Comparison of ENCODE assay signal across 25 cellular contexts in the genomic region with DNA sequence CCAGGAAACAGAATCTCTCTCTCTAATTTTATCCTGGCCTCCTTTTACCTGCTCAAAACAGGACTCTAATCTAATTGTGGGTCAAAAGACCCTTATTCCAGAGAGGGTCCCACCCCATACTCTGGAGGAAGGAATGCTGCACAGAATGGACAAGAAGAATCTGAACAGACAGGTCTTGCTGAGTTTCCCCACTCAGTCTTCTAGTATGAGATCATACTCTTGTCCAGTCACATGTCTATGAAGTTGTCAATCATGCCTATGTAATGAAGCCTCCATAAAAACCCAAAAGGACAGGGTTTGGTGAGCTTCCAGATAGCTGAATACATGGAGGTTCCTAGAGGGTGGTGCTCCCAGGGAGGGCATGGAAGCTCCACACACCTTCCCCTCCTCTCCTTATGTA.
"Had no signal": no experiment of that assay in that cellular context is flagged by ENCODE, and none has a peak within 500 bp of the region (broad histone marks: within the 10 kb centered on the region; RNA-seq: fewer than 3 reads in every experiment).

No MANE protein-coding gene starts in this region.

- H3K4me3 ChIP-seq: lower lobe of right lung, mucosa of descending colon, right lobe of liver, testis, tibial nerve had no signal

- H3K27ac Mint-ChIP-seq: effector memory CD8-positive, alpha-beta T cell; immature natural killer cell; natural killer cell treated with Interleukin-12 subunit alpha and Interleukin-12 subunit beta and Interleukin-15 and Interleukin-18, amount 100 ng/mL, for 72 hours; progenitor cell of endocrine pancreas; stimulated activated effector memory CD8-positive, alpha-beta T cell treated with anti-CD3 and anti-CD28 coated beads, Interleukin-12 subunit alpha, Interleukin-12 subunit beta, amount 100 ng/mL, for 72 hours had no signal

- H3K36me3 ChIP-seq: lower lobe of right lung, right lobe of liver, tibial nerve had no signal

- H3K27ac ChIP-seq: lower lobe of right lung, parathyroid adenoma, right lobe of liver, testis, tibial nerve had no signal

- H2AFZ ChIP-seq: parathyroid adenoma had no signal

- H3K4me3 Mint-ChIP-seq: effector memory CD8-positive, alpha-beta T cell; immature natural killer cell; naive B cell; natural killer cell treated with Interleukin-12 subunit alpha and Interleukin-12 subunit beta and Interleukin-15 and Interleukin-18, amount 100 ng/mL, for 72 hours; neural crest cell; stimulated activated effector memory CD8-positive, alpha-beta T cell treated with anti-CD3 and anti-CD28 coated beads, Interleukin-12 subunit alpha, Interleukin-12 subunit beta, amount 100 ng/mL, for 72 hours had no signal

- H3K9me3 Mint-ChIP-seq: effector memory CD8-positive, alpha-beta T cell; immature natural killer cell; natural killer cell treated with Interleukin-12 subunit alpha and Interleukin-12 subunit beta and Interleukin-15 and Interleukin-18, amount 100 ng/mL, for 72 hours; stimulated activated effector memory CD8-positive, alpha-beta T cell treated with anti-CD3 and anti-CD28 coated beads, Interleukin-12 subunit alpha, Interleukin-12 subunit beta, amount 100 ng/mL, for 72 hours had no signal

- H3K27me3 Mint-ChIP-seq: progenitor cell of endocrine pancreas had no signal

- FAIRE-seq: small intestine had no signal

- H3K9ac ChIP-seq: parathyroid adenoma had no signal

- H3K27me3 ChIP-seq: right lobe of liver, testis, tibial nerve had no signal

- H3K79me2 ChIP-seq: parathyroid adenoma had no signal

- H3K36me3 Mint-ChIP-seq: immature natural killer cell; natural killer cell treated with Interleukin-12 subunit alpha and Interleukin-12 subunit beta and Interleukin-15 and Interleukin-18, amount 100 ng/mL, for 72 hours; stimulated activated effector memory CD8-positive, alpha-beta T cell treated with anti-CD3 and anti-CD28 coated beads, Interleukin-12 subunit alpha, Interleukin-12 subunit beta, amount 100 ng/mL, for 72 hours had no signal

- H3K4me1 ChIP-seq: lower lobe of right lung, parathyroid adenoma, right lobe of liver, testis, tibial nerve had no signal

- ATAC-seq: effector memory CD8-positive, alpha-beta T cell; left ventricle myocardium superior; lower lobe of right lung; mucosa of descending colon; right lobe of liver; stimulated activated effector memory CD8-positive, alpha-beta T cell treated with anti-CD3 and anti-CD28 coated beads, Interleukin-12 subunit alpha, Interleukin-12 subunit beta, amount 100 ng/mL, for 72 hours had no signal

- H3K4me1 Mint-ChIP-seq: immature natural killer cell; naive B cell; neural crest cell; stimulated activated effector memory CD8-positive, alpha-beta T cell treated with anti-CD3 and anti-CD28 coated beads, Interleukin-12 subunit alpha, Interleukin-12 subunit beta, amount 100 ng/mL, for 72 hours had no signal

- H3K9me3 ChIP-seq: lower lobe of right lung, mucosa of descending colon, right lobe of liver, testis, tibial nerve had no signal

- DNase-seq: cerebellar nuclear complex; cortex of kidney; effector memory CD8-positive, alpha-beta T cell; hypothalamus; immature natural killer cell; islet precursor cell; kidney glomerular epithelial cell; left ventricle myocardium superior; lower lobe of right lung; mucosa of descending colon; naive B cell; right lobe of liver; small intestine; stimulated activated CD4-positive, alpha-beta T cell treated with anti-CD3 and anti-CD28 coated beads, Interleukin-12 subunit alpha, Interleukin-12 subunit beta, amount 100 ng/mL, for 4 hours; stimulated activated CD4-positive, alpha-beta T cell treated with anti-CD3 and anti-CD28 coated beads, Interleukin-1b, Interleukin-23, amount 100 ng/mL, for 48 hours; stimulated activated CD4-positive, alpha-beta T cell treated with anti-CD3 and anti-CD28 coated beads, Interleukin-4, amount 100 ng/mL, for 1 hour; stimulated activated naive CD4-positive, alpha-beta T cell treated with Interleukin-2 at 50 U/mL for 16 hours; substantia nigra; testis had no signal
